ENCODE assay signal across 12 cellular contexts in genomic region chr15:89150762-89151305, GRCh38.
DNase-seq lines count a peak whose midpoint lies in the region; ATAC-seq and TF ChIP-seq lines count a peak whose summit lies in the region.
"Had no signal": no experiment of that assay in that cellular context is flagged by ENCODE, and none has a peak within 500 bp of the region (broad histone marks: within the 10 kb centered on the region; RNA-seq: fewer than 3 reads in every experiment).

No MANE protein-coding gene starts in this region.

- ATAC-seq in left lung, result peak; percentile 91
- no peak for ATAC-seq in HG03432 (IDR thresholded peaks at IDR 0.05; ENCODE audit: unreplicated experiment)
- no peak for ATAC-seq in activated CD4-positive, CD25-positive, alpha-beta regulatory T cell treated with anti-CD3 and anti-CD28 coated beads, Interleukin-2, amount 50 U/mL, for 24 hours

- H3K9ac ChIP-seq in mammary epithelial cell (ENCODE audit: insufficient read depth, low read length), result no peak overlapping the region

- no peak for TF ChIP-seq POLR2A in transverse colon (IDR thresholded peaks at IDR 0.05)

- no peak overlapping the region for H2AFZ ChIP-seq in mammary epithelial cell (ENCODE audit: low read depth, low read length)

- no peaks in the 10 kb centered on the region for H3K79me2 ChIP-seq in mammary epithelial cell (ENCODE audit: insufficient read depth, low read length)

- H3K4me2 ChIP-seq in mammary epithelial cell (ENCODE audit: insufficient read depth, low read depth, low read length), result no peak overlapping the region

- H3K9me3 ChIP-seq in mammary epithelial cell (replicated peaks; ENCODE audit: insufficient read depth, low read length), result no peaks in the 10 kb centered on the region
- H3K9me3 ChIP-seq in left lung, result no peaks in the 10 kb centered on the region
- no peaks in the 10 kb centered on the region for H3K9me3 ChIP-seq in transverse colon

- TF ChIP-seq CTCF in mammary epithelial cell (conservative IDR thresholded peaks at IDR 0.05 in 1 of 2, IDR thresholded peaks at IDR 0.05 in 1 of 2; ENCODE audit: extremely low read depth in 1 of 2, insufficient read depth in 1 of 2, low read depth in 1 of 2, low read length in 2 of 2) (no peak), left lung (IDR thresholded peaks at IDR 0.05) (no peak), transverse colon (IDR thresholded peaks at IDR 0.05) (no peak)

- H3K27me3 ChIP-seq in mammary epithelial cell (ENCODE audit: insufficient read depth, low read length) (no peaks in the 10 kb centered on the region), left lung (no peaks in the 10 kb centered on the region), transverse colon (no peaks in the 10 kb centered on the region)

- dilution Hi-C loops in mammary epithelial cell (cut with HindIII; ENCODE audit: low sequenced_read_pairs), result loop anchor here (25.0 kb wide), 1 partner anchor 489 kb away; no protein-coding TSS in a partner anchor

- DNase-seq in T47D (ENCODE audit: low read depth in 1 of 2, low spot score in 1 of 2) (peak; percentile 62 to 88), mammary epithelial cell (no peak), NCI-H774 (lab: John Stamatoyannopoulos, UW) (peak; percentile 38), left lung (peak in 1 of 2 donors; percentile 50), transverse colon (no peak)
- DNase-seq in effector CD8-positive, alpha-beta T cell (lab: John Stamatoyannopoulos, UW), result no peak
- DNase-seq: activated naive CD4-positive, alpha-beta T cell treated with anti-CD3 and anti-CD28 coated beads, Interleukin-2, amount 50 U/mL, for 16 hours; cortex of kidney; GOT3; stimulated activated CD4-positive, alpha-beta T cell treated with anti-CD3 and anti-CD28 coated beads, Interleukin-2, amount 100 ng/mL, for 48 hours had no signal

- no peak for TF ChIP-seq EP300 in transverse colon (IDR thresholded peaks at IDR 0.05; ENCODE audit: low read depth)

- intact Hi-C loops in mammary epithelial cell (cut with micrococcal nuclease) (no loop called here), left lung (cut with DNase I) (no loop called here), transverse colon (cut with DNase I; ENCODE audit: low total_unique reads) (no loop called here)

- H3K4me1 ChIP-seq in mammary epithelial cell (ENCODE audit: insufficient read depth, low read length) (peaks cover 13% of the 10 kb centered on the region), left lung (peaks cover 3 to 12% of the 10 kb centered on the region in 2 donors), transverse colon (peaks cover 0 to 25% (median 15%) of the 10 kb centered on the region in 4 donors)

- WGBS in mammary epithelial cell (ENCODE audit: low coverage, missing lambda C conversion rate), result 95% methylated on average over 8 of the region's 8 CpGs
- 43 to 46% methylated on average over 8 of the region's 8 CpGs for WGBS in transverse colon (ENCODE audit: low coverage in 1 of 2), 2 donors

- no peak overlapping the region for H3K27ac ChIP-seq in mammary epithelial cell (ENCODE audit: insufficient read depth, low read depth, low read length)
- H3K27ac ChIP-seq in left lung, result peak overlapping the region; percentile 47 to 77
- H3K27ac ChIP-seq in transverse colon, result peak overlapping the region; percentile 24 to 72 (median 60)

- H3K4me3 ChIP-seq in mammary epithelial cell (replicated peaks in 1 of 3; ENCODE audit: insufficient read depth in 1 of 3, low read depth in 2 of 3, low read length in 3 of 3) (no peak overlapping the region), left lung (no peak overlapping the region), transverse colon (no peak overlapping the region)

- CTCF ChIA-PET in mammary epithelial cell (lab: Charles Lee; ENCODE audit: low non-redundant PET), result no interaction called here

- no TSS peak for BruUV-seq in mammary epithelial cell (replicated peaks; lab: Mats Ljungman, UMichigan)

- no peaks in the 10 kb centered on the region for H4K20me1 ChIP-seq in mammary epithelial cell (ENCODE audit: insufficient read depth, low read length)

- in situ Hi-C loops in T47D (cut with HindIII; ENCODE audit: low pct_unique_long_range_greater_than_20kb, low sequenced_read_pairs) (no loop called here), mammary epithelial cell (cut with MboI; ENCODE audit: low sequenced_read_pairs in 2 of 2) (no loop called here), transverse colon (cut with MboI; ENCODE audit: low pct_ligation_motif_present in 1 of 4, low pct_unique_long_range_greater_than_20kb in 1 of 4, low sequenced_read_pairs in 3 of 4) (loop anchor here in 1 of 4 donors (25.0 kb wide), 1 partner anchor 239 kb away; the partner anchor contains the start of gene MFGE8)

- peaks cover 2% of the 10 kb centered on the region for H3K36me3 ChIP-seq in mammary epithelial cell (ENCODE audit: insufficient read depth, low read length)
- peaks cover 0 to 36% of the 10 kb centered on the region in 2 donors for H3K36me3 ChIP-seq in left lung
- peaks cover 0 to 27% (median 10%) of the 10 kb centered on the region in 4 donors for H3K36me3 ChIP-seq in transverse colon

Comparison
In these comparisons a context has a peak if more than half of its experiments do, and no peak if none do; other contexts are left out.
1. DNase-seq: peak in T47D (2 of 2) and NCI-H774 (single experiment); none in mammary epithelial cell (single experiment), transverse colon (single experiment) and effector CD8-positive, alpha-beta T cell (single experiment).